In the genomic region with DNA sequence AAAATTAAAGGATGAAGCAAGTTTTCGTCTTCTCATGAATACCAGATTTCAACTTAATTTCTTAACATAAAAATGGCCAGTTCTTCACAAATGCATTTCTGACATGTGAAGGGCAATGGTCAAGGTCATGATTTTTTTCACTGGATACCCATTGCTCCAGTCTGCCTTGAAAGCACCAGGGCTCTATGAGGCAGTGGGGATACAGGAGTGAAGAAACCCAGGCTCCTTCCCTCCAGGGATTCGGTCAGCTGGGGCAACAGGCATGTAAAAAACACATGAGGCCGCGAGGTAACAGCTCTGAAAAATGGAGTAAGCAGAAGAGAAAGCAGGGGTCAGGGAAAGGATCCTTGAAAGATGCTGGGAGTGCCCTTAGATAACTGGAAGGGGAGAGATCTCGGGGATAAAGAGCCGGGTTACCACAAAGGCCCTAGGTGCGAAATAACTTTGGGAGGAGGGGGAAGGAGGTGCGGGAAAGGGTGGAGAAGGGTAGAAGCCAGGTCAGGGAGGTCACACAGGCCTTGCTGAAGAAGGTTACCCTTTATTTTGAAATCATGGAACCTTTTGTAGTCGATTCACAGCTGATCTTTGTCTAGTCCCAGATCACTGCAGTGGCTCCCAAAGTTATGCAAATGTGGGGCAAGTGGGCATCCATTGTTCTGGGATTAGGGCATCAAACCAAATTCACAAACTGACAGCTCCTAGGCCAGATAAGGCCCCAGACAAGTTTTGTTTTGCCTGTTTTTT, we compare ENCODE assay signal across 8 cellular contexts. TPM values are rescaled to one million over a fixed set of nuclear protein-coding genes. Genes with fewer than 3 reads are reported as not detected.
DNase-seq lines count a peak whose midpoint lies in the region; TF ChIP-seq lines count a peak whose summit lies in the region.

No MANE protein-coding gene starts in this region.

- no TSS peak for BruUV-seq in mammary epithelial cell (replicated peaks; lab: Mats Ljungman, UMichigan)

- H2AFZ ChIP-seq in mammary epithelial cell (ENCODE audit: low read depth, low read length), result no peak overlapping the region

- H3K4me2 ChIP-seq in mammary epithelial cell (ENCODE audit: insufficient read depth, low read depth, low read length), result peak overlapping the region; percentile 96

- H3K9ac ChIP-seq in mammary epithelial cell (ENCODE audit: insufficient read depth, low read length), result peak overlapping the region; percentile 38

- no peaks in the 10 kb centered on the region for H3K9me3 ChIP-seq in mammary epithelial cell (replicated peaks; ENCODE audit: insufficient read depth, low read length)

- 98% methylated on average over 8 of the region's 9 CpGs for WGBS in mammary epithelial cell (ENCODE audit: low coverage, missing lambda C conversion rate)

- TF ChIP-seq CTCF in mammary epithelial cell (conservative IDR thresholded peaks at IDR 0.05 in 1 of 2, IDR thresholded peaks at IDR 0.05 in 1 of 2; ENCODE audit: extremely low read depth in 1 of 2, insufficient read depth in 1 of 2, low read depth in 1 of 2, low read length in 2 of 2) (no peak), mesothelial cell of epicardium (IDR thresholded peaks at IDR 0.05; ENCODE audit: unreplicated experiment) (no peak), type B pancreatic cell (conservative IDR thresholded peaks at IDR 0.05) (no peak)

- no peak overlapping the region for H3K27ac Mint-ChIP-seq in activated naive CD8-positive, alpha-beta T cell
- no peak overlapping the region for H3K27ac Mint-ChIP-seq in activated naive CD8-positive, alpha-beta T cell treated with anti-CD3 and anti-CD28 coated beads for 36 hours
- H3K27ac Mint-ChIP-seq in mesothelial cell of epicardium, result peak overlapping the region; percentile 98
- H3K27ac Mint-ChIP-seq in type B pancreatic cell, result peak overlapping the region; percentile 97

- intact Hi-C loops in mammary epithelial cell (cut with micrococcal nuclease), result loop anchor here (2.0 to 10.0 kb wide), 2 partner anchors 17 to 303 kb away; a partner anchor contains a TSS

- H3K27me3 ChIP-seq in mammary epithelial cell (ENCODE audit: insufficient read depth, low read length), result no peaks in the 10 kb centered on the region

- in situ Hi-C loops in mammary epithelial cell (cut with MboI; ENCODE audit: low sequenced_read_pairs in 2 of 2), result loop anchor here in 1 of 2 donors (5.0 kb wide), 1 partner anchor 110 kb away; no protein-coding TSS in a partner anchor

- H3K4me3 Mint-ChIP-seq in activated naive CD8-positive, alpha-beta T cell, result peak overlapping the region; percentile 91
- no peak overlapping the region for H3K4me3 Mint-ChIP-seq in activated naive CD8-positive, alpha-beta T cell treated with anti-CD3 and anti-CD28 coated beads for 36 hours
- H3K4me3 Mint-ChIP-seq in mesothelial cell of epicardium (peak overlapping the region; percentile 97), type B pancreatic cell (peak overlapping the region; percentile 96)

- no peaks in the 10 kb centered on the region for H3K36me3 ChIP-seq in mammary epithelial cell (ENCODE audit: insufficient read depth, low read length)

- peak overlapping the region in 1 of 3 experiments; percentile 75 for H3K4me3 ChIP-seq in mammary epithelial cell (replicated peaks in 1 of 3; ENCODE audit: insufficient read depth in 1 of 3, low read depth in 2 of 3, low read length in 3 of 3)

- H3K4me1 ChIP-seq in mammary epithelial cell (ENCODE audit: insufficient read depth, low read length), result peaks cover 18% of the 10 kb centered on the region

- no peaks in the 10 kb centered on the region for H3K36me3 Mint-ChIP-seq in activated naive CD8-positive, alpha-beta T cell
- H3K36me3 Mint-ChIP-seq in activated naive CD8-positive, alpha-beta T cell treated with anti-CD3 and anti-CD28 coated beads for 36 hours, result no peaks in the 10 kb centered on the region
- no peaks in the 10 kb centered on the region for H3K36me3 Mint-ChIP-seq in mesothelial cell of epicardium
- no peaks in the 10 kb centered on the region for H3K36me3 Mint-ChIP-seq in type B pancreatic cell

- H3K4me1 Mint-ChIP-seq in activated naive CD8-positive, alpha-beta T cell (ENCODE audit: low read depth), result peaks cover 18% of the 10 kb centered on the region
- H3K4me1 Mint-ChIP-seq in activated naive CD8-positive, alpha-beta T cell treated with anti-CD3 and anti-CD28 coated beads for 36 hours, result peaks cover 17% of the 10 kb centered on the region
- H3K4me1 Mint-ChIP-seq in mesothelial cell of epicardium (peaks cover 15% of the 10 kb centered on the region), type B pancreatic cell (ENCODE audit: unreplicated experiment) (peaks cover 33% of the 10 kb centered on the region)

- DNase-seq in activated naive CD8-positive, alpha-beta T cell treated with anti-CD3 and anti-CD28 coated beads for 36 hours, result no peak
- DNase-seq in mammary epithelial cell, result no peak
- no peak for DNase-seq in mesothelial cell of epicardium (ENCODE audit: low spot score in 2 of 2, unreplicated experiment in 2 of 2)
- DNase-seq in type B pancreatic cell (ENCODE audit: extremely low spot score, unreplicated experiment), result no peak
- DNase-seq in NCI-H128 (lab: John Stamatoyannopoulos, UW; ENCODE audit: unreplicated experiment), result no peak
- no peak for DNase-seq in NCI-H345 (lab: John Stamatoyannopoulos, UW)
- DNase-seq in amygdala (lab: John Stamatoyannopoulos, UW), result no peak

- CTCF ChIA-PET in mammary epithelial cell (lab: Charles Lee; ENCODE audit: low non-redundant PET), result no interaction called here

- dilution Hi-C loops in mammary epithelial cell (cut with HindIII; ENCODE audit: low sequenced_read_pairs), result loop anchor here (10.0 kb wide), 1 partner anchor 53 kb away; no protein-coding TSS in a partner anchor

- H3K79me2 ChIP-seq in mammary epithelial cell (ENCODE audit: insufficient read depth, low read length), result peaks cover 9% of the 10 kb centered on the region

- H4K20me1 ChIP-seq in mammary epithelial cell (ENCODE audit: insufficient read depth, low read length), result no peaks in the 10 kb centered on the region

- peak overlapping the region; percentile 63 for H3K27ac ChIP-seq in mammary epithelial cell (ENCODE audit: insufficient read depth, low read depth, low read length)

- H3K27me3 Mint-ChIP-seq in activated naive CD8-positive, alpha-beta T cell, result peaks cover 33% of the 10 kb centered on the region
- H3K27me3 Mint-ChIP-seq in activated naive CD8-positive, alpha-beta T cell treated with anti-CD3 and anti-CD28 coated beads for 36 hours, result peaks cover 69% of the 10 kb centered on the region
- no peaks in the 10 kb centered on the region for H3K27me3 Mint-ChIP-seq in mesothelial cell of epicardium (ENCODE audit: low read depth)
- no peaks in the 10 kb centered on the region for H3K27me3 Mint-ChIP-seq in type B pancreatic cell

- H3K9me3 Mint-ChIP-seq in activated naive CD8-positive, alpha-beta T cell (ENCODE audit: low read depth), result no peaks in the 10 kb centered on the region
- H3K9me3 Mint-ChIP-seq in activated naive CD8-positive, alpha-beta T cell treated with anti-CD3 and anti-CD28 coated beads for 36 hours, result no peaks in the 10 kb centered on the region
- H3K9me3 Mint-ChIP-seq in mesothelial cell of epicardium (no peaks in the 10 kb centered on the region), type B pancreatic cell (no peaks in the 10 kb centered on the region)

RNA-seq across cellular contexts. Expression of a gene that starts 5.2 kb away (rescaled TPM):
- 1 to 10 TPM; 9.5 to 9.7 TPM for total RNA-seq in activated naive CD8-positive, alpha-beta T cell treated with anti-CD3 and anti-CD28 coated beads for 36 hours
- total RNA-seq in mammary epithelial cell (10 to 100 TPM; 14.7 to 60.6 TPM), mesothelial cell of epicardium (31.5 to 32.2 TPM (median 32.0 TPM) in 3 replicates), type B pancreatic cell (ENCODE audit: low replicate concordance) (38.9 and 43.0 TPM in 2 replicates)
- polyA plus RNA-seq in mammary epithelial cell, result 40.5 TPM
- 89.9 TPM for polyA minus RNA-seq in mammary epithelial cell

Comparison
In these comparisons a context has a peak if more than half of its experiments do, and no peak if none do; other contexts are left out.
1. H3K27ac Mint-ChIP-seq: peak in mesothelial cell of epicardium (single experiment) and type B pancreatic cell (single experiment); none in activated naive CD8-positive, alpha-beta T cell (single experiment) and activated naive CD8-positive, alpha-beta T cell treated with anti-CD3 and anti-CD28 coated beads for 36 hours (single experiment).